In genomic region chr10:98208925-98209324, GRCh38 we compare ENCODE assay signal across 21 cellular contexts. TPM values are rescaled to one million over a fixed set of nuclear protein-coding genes. Genes with fewer than 3 reads are reported as not detected.
A peak's percentile ranks its signal among the peaks of the same experiment; 100 is the strongest.
DNase-seq lines count a peak whose midpoint lies in the region; ATAC-seq and TF ChIP-seq lines count a peak whose summit lies in the region.
"Had no signal": no experiment of that assay in that cellular context is flagged by ENCODE, and none has a peak within 500 bp of the region (broad histone marks: within the 10 kb centered on the region; RNA-seq: fewer than 3 reads in every experiment).

No MANE protein-coding gene starts in this region.

- DNase-seq in MCF 10A (ENCODE audit: unreplicated experiment) (no peak), mammary epithelial cell (no peak), RKO (ENCODE audit: low spot score) (peak; percentile 1), left colon (no peak), middle frontal gyrus (ENCODE audit: extremely low spot score, low spot score) (no peak), NCI-H2196 treated with DMSO at 0.1 percent for 48 hours (lab: John Stamatoyannopoulos, UW; ENCODE audit: unreplicated experiment) (no peak), heart left ventricle (no peak)
- DNase-seq: CD8-positive, alpha-beta memory T cell; H7; KG1; NCI-H1105 treated with DMSO at 0.1 percent for 48 hours; NCI-H1694; NCI-H2081; NCI-H2171; NCI-H526; OCI-M1 had no signal

- TF ChIP-seq CTCF in MCF 10A (IDR thresholded peaks at IDR 0.05; ENCODE audit: unreplicated experiment) (no peak), mammary epithelial cell (conservative IDR thresholded peaks at IDR 0.05 in 1 of 2, IDR thresholded peaks at IDR 0.05 in 1 of 2; ENCODE audit: extremely low read depth in 1 of 2, insufficient read depth in 1 of 2, low read depth in 1 of 2, low read length in 2 of 2) (no peak), heart left ventricle (IDR thresholded peaks at IDR 0.05) (no peak)

- TF ChIP-seq POLR2A in heart left ventricle (IDR thresholded peaks at IDR 0.05) = no peak

- H3K79me2 ChIP-seq in mammary epithelial cell (ENCODE audit: insufficient read depth, low read length) = peaks cover 31% of the 10 kb centered on the region

- H3K27me3 Mint-ChIP-seq in MCF 10A (ENCODE audit: insufficient read depth, unreplicated experiment) = no peaks in the 10 kb centered on the region
- H3K27me3 Mint-ChIP-seq: CD8-positive, alpha-beta memory T cell had no signal

- H3K36me3 ChIP-seq in mammary epithelial cell (ENCODE audit: insufficient read depth, low read length) (no peaks in the 10 kb centered on the region), heart left ventricle (peaks cover 0 to 27% (median 19%) of the 10 kb centered on the region in 9 donors)

- H3K4me3 Mint-ChIP-seq in MCF 10A (ENCODE audit: unreplicated experiment) = no peak overlapping the region
- H3K4me3 Mint-ChIP-seq: CD8-positive, alpha-beta memory T cell had no signal

- BruUV-seq in MCF 10A (replicated peaks; lab: Mats Ljungman, UMichigan) (TSS peak; percentile 40), mammary epithelial cell (replicated peaks; lab: Mats Ljungman, UMichigan) (no TSS peak)

- WGBS in mammary epithelial cell (ENCODE audit: low coverage, missing lambda C conversion rate) = 91% methylated on average over 2 of the region's 2 CpGs
- 86 to 94% (median 92%) methylated on average over 2 of the region's 2 CpGs for WGBS in heart left ventricle, 4 donors

- H3K9ac ChIP-seq in mammary epithelial cell (ENCODE audit: insufficient read depth, low read length) = no peak overlapping the region

- no peak overlapping the region for H3K4me2 ChIP-seq in mammary epithelial cell (ENCODE audit: insufficient read depth, low read depth, low read length)

- H3K9me3 Mint-ChIP-seq in MCF 10A (ENCODE audit: unreplicated experiment) = no peaks in the 10 kb centered on the region
- H3K9me3 Mint-ChIP-seq: CD8-positive, alpha-beta memory T cell had no signal

- H3K9me3 ChIP-seq in mammary epithelial cell (replicated peaks; ENCODE audit: insufficient read depth, low read length) (no peaks in the 10 kb centered on the region), heart left ventricle (no peaks in the 10 kb centered on the region)
- H3K9me3 ChIP-seq: SJSA1 had no signal

- dilution Hi-C loops in mammary epithelial cell (cut with HindIII; ENCODE audit: low sequenced_read_pairs) = no loop called here

- H3K4me3 ChIP-seq in mammary epithelial cell (replicated peaks in 1 of 3; ENCODE audit: insufficient read depth in 1 of 3, low read depth in 2 of 3, low read length in 3 of 3) (no peak overlapping the region), heart left ventricle (no peak overlapping the region)
- H3K4me3 ChIP-seq: SJSA1 had no signal

- POLR2A ChIA-PET in MCF 10A (lab: Yijun Ruan, JAX) = no interaction called here

- H4K20me1 ChIP-seq in mammary epithelial cell (ENCODE audit: insufficient read depth, low read length) = no peaks in the 10 kb centered on the region

- in situ Hi-C loops in mammary epithelial cell (cut with MboI; ENCODE audit: low sequenced_read_pairs in 2 of 2) = no loop called here

- CTCF ChIA-PET in MCF 10A (lab: Yijun Ruan, JAX) (interaction anchor here (0.9 to 3.4 kb wide), 2 partner anchors 38 to 53 kb away, joined by 3 to 15 read pairs; no protein-coding TSS in a partner anchor), mammary epithelial cell (lab: Charles Lee; ENCODE audit: low non-redundant PET) (no interaction called here)

- H3K4me1 ChIP-seq in mammary epithelial cell (ENCODE audit: insufficient read depth, low read length) = peaks cover 15% of the 10 kb centered on the region
- H3K4me1 ChIP-seq in heart left ventricle = peaks cover 0 to 17% (median 1%) of the 10 kb centered on the region in 12 donors
- H3K4me1 ChIP-seq: SJSA1 had no signal

- peaks cover 16% of the 10 kb centered on the region for H3K4me1 Mint-ChIP-seq in MCF 10A (ENCODE audit: insufficient read depth, unreplicated experiment)

- peaks cover 7% of the 10 kb centered on the region for H3K36me3 Mint-ChIP-seq in MCF 10A (ENCODE audit: insufficient read depth, unreplicated experiment)

- H3K27ac Mint-ChIP-seq in MCF 10A (ENCODE audit: low read depth, unreplicated experiment) = no peak overlapping the region

- no peak overlapping the region for H2AFZ ChIP-seq in mammary epithelial cell (ENCODE audit: low read depth, low read length)

- H3K27ac ChIP-seq in mammary epithelial cell (ENCODE audit: insufficient read depth, low read depth, low read length) = no peak overlapping the region
- no peak overlapping the region for H3K27ac ChIP-seq in heart left ventricle
- H3K27ac ChIP-seq: C4-2B, SJSA1 had no signal

- intact Hi-C loops in MCF 10A (cut with micrococcal nuclease) (no loop called here), mammary epithelial cell (cut with micrococcal nuclease) (no loop called here), left colon (cut with DNase I, micrococcal nuclease) (no loop called here), heart left ventricle (cut with DNase I) (no loop called here)

- ATAC-seq in left colon = peak; percentile 20
- no peak for ATAC-seq in HG03521 (IDR thresholded peaks at IDR 0.05; ENCODE audit: unreplicated experiment)
- no peak for ATAC-seq in heart left ventricle
- ATAC-seq: Right ventricle myocardium inferior had no signal

- no peaks in the 10 kb centered on the region for H3K27me3 ChIP-seq in mammary epithelial cell (ENCODE audit: insufficient read depth, low read length)
- H3K27me3 ChIP-seq in heart left ventricle = no peaks in the 10 kb centered on the region
- H3K27me3 ChIP-seq: SJSA1 had no signal

RNA-seq across cellular contexts. Expression of gene LOXL4, which starts 59.1 kb away (rescaled TPM):
- total RNA-seq in MCF 10A (2022) = not detected in 2 replicates
- total RNA-seq in mammary epithelial cell = 10 to 100 TPM in 1 of 2 donors, not detected in 1; 26.5 TPM
- polyA plus RNA-seq in mammary epithelial cell = not detected
- polyA minus RNA-seq in mammary epithelial cell = not detected
- total RNA-seq in left colon = 1 to 10 TPM in 1 of 2 donors, under 1 TPM in 1; 0.34 to 1.6 TPM
- total RNA-seq in heart left ventricle = 10 to 100 TPM in 2 of 9 donors, 1 to 10 TPM in 7; 1.0 to 68.8 (median 1.7) TPM
- 10 to 100 TPM in 1 of 2 donors, under 1 TPM in 1; 0.88 to 13.5 TPM for polyA plus RNA-seq in heart left ventricle
- total RNA-seq: CD8-positive, alpha-beta memory T cell; HT1080 had no signal
